Comparison of ENCODE assay signal across 8 cellular contexts in the genomic region with DNA sequence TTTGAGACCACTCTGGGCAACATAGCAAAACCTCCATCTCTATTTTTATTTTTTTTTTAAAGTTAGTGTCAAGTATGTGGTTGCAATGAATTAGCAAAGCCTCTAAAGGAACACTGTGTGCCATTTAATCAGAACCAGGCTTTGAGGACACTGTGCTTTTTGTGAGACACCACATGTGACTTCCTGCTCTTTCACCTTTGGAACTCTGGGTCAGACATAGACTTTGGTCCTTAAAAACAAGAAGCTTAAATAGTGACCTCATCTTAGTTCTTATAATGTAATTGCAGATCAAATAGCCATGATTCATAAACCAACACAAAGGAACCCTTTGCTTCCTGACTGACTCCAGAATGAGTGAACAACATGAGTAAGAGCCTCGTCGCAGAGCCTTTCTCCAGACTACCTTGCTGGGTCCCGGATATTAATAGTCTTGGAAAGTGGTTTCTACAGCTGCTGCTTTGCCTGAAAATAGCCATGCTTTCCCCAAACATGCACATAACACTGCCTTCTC.
A peak's percentile ranks its signal among the peaks of the same experiment; 100 is the strongest.
DNase-seq lines count a peak whose midpoint lies in the region; ATAC-seq, FAIRE-seq and TF ChIP-seq lines count a peak whose summit lies in the region.
"Not testable (repeated sequence)": the region's sequence is repeated elsewhere in the genome, so short reads cannot be mapped to it uniquely, and the experiment has no call there.

No MANE protein-coding gene starts in this region.

- CTCF ChIA-PET in AG04449 (lab: Yijun Ruan, JAX) = not testable (repeated sequence)

- H3K27me3 ChIP-seq in GM23248 (replicated peaks; ENCODE audit: insufficient read depth); gastroesophageal sphincter; mucosa of rectum (ENCODE audit: control insufficient read depth in 2 of 2, insufficient read depth in 2 of 2, low read length in 2 of 2); small intestine (ENCODE audit: control insufficient read depth in 2 of 2, insufficient read depth in 2 of 2, low read length in 2 of 2): not testable (repeated sequence)

- H3K79me2 ChIP-seq in GM23248 (ENCODE audit: insufficient read depth) = not testable (repeated sequence)

- peaks cover 35% of the 10 kb centered on the region for H3K4me1 ChIP-seq in GM23248 (ENCODE audit: insufficient read depth)
- H3K4me1 ChIP-seq in gastroesophageal sphincter; mucosa of rectum (ENCODE audit: control insufficient read depth in 2 of 2, insufficient read depth in 2 of 2, low read length in 2 of 2); small intestine (ENCODE audit: control insufficient read depth in 2 of 2, insufficient read depth in 1 of 2, low read depth in 1 of 2, low read length in 1 of 2): not testable (repeated sequence)

- TF ChIP-seq POLR2A in gastroesophageal sphincter (IDR thresholded peaks at IDR 0.05) = not testable (repeated sequence)

- not testable (repeated sequence) for TF ChIP-seq EP300 in gastroesophageal sphincter (IDR thresholded peaks at IDR 0.05)

- H3K9ac ChIP-seq in GM23248 (peak overlapping the region; percentile 31; the same call in 1 of the 2 replicates), mucosa of rectum (ENCODE audit: low read depth in 1 of 2, low read length in 2 of 2) (peak overlapping the region in 1 of 2 donors; percentile 35)

- in situ Hi-C loops in GM23248 (cut with MboI) = not testable (repeated sequence)

- H3K9me2 ChIP-seq in GM23248 (ENCODE audit: insufficient read depth) = not testable (repeated sequence)

- POLR2A ChIA-PET in AG04449 (lab: Yijun Ruan, JAX) = not testable (repeated sequence)

- H3K9me3 ChIP-seq in GM23248 (ENCODE audit: low read depth); gastroesophageal sphincter; mucosa of rectum (ENCODE audit: control insufficient read depth in 2 of 2, low read length in 2 of 2); small intestine (ENCODE audit: control insufficient read depth, low read depth): not testable (repeated sequence)

- TF ChIP-seq CTCF in AG04449 (IDR thresholded peaks at IDR 0.05; ENCODE audit: insufficient read depth, low read length, missing control alignments); coronary artery (IDR thresholded peaks at IDR 0.05); gastroesophageal sphincter (IDR thresholded peaks at IDR 0.05): not testable (repeated sequence)

- not testable (repeated sequence) for H3K4me3 ChIP-seq in AG04449 (ENCODE audit: low read depth, low read length); GM23248; coronary artery; gastroesophageal sphincter; mucosa of rectum (ENCODE audit: low read length in 2 of 2); small intestine (ENCODE audit: low read depth in 1 of 2, low read length in 2 of 2)

- H4K20me1 ChIP-seq in GM23248 (ENCODE audit: insufficient read depth) = not testable (repeated sequence)

- peaks cover 39% of the 10 kb centered on the region for H3K36me3 ChIP-seq in GM23248 (ENCODE audit: low read depth)
- not testable (repeated sequence) for H3K36me3 ChIP-seq in gastroesophageal sphincter; mucosa of rectum (ENCODE audit: control insufficient read depth in 2 of 2, insufficient read depth in 2 of 2, low read length in 2 of 2); small intestine (ENCODE audit: control insufficient read depth in 2 of 2, insufficient read depth in 2 of 2, low read length in 2 of 2)

- not testable (repeated sequence) for H2AFZ ChIP-seq in GM23248

- DNase-seq in AG04449 (ENCODE audit: low read depth, low spot score) (peak; percentile 83), GM23248 (peak; percentile 96), NCI-H226 (peak; percentile 69), small intestine (peak; percentile 88)
- DNase-seq in activated CD8-positive, alpha-beta memory T cell treated with anti-CD3 and anti-CD28 coated beads, Interleukin-2, amount 50 U/mL, for 48 hours = peak; percentile 8
- DNase-seq in coronary artery (ENCODE audit: low spot score) = not testable (repeated sequence)

- not testable (repeated sequence) for FAIRE-seq in small intestine (lab: Jason Lieb, UNC)

- peaks cover 63% of the 10 kb centered on the region for H3F3A ChIP-seq in GM23248 (ENCODE audit: insufficient read depth)

- not testable (repeated sequence) for H3K4me2 ChIP-seq in GM23248 (ENCODE audit: unreplicated experiment)

- ATAC-seq in gastroesophageal sphincter = not testable (repeated sequence)

- WGBS in GM23248 (ENCODE audit: low coverage in 1 of 2, low lambda C conversion rate in 2 of 2, missing lambda C conversion rate in 2 of 2), 2 experiments = 0 to 5% methylated on average over 3 of the region's 3 CpGs
- WGBS in gastroesophageal sphincter (ENCODE audit: low coverage in 1 of 2), 2 donors = 44 to 69% methylated on average over 3 of the region's 3 CpGs
- WGBS in small intestine, 3 donors = 6 to 41% (median 26%) methylated on average over 3 of the region's 3 CpGs

- peak overlapping the region; percentile 72 for H3K27ac ChIP-seq in GM23248
- H3K27ac ChIP-seq in coronary artery = peak overlapping the region; percentile 86 to 91
- peak overlapping the region in 3 of 4 donors; percentile 48 to 56 (median 52) for H3K27ac ChIP-seq in gastroesophageal sphincter
- H3K27ac ChIP-seq in mucosa of rectum (ENCODE audit: low read depth in 2 of 2, low read length in 2 of 2) = peak overlapping the region; percentile 29 to 78
- H3K27ac ChIP-seq in small intestine (ENCODE audit: low read depth in 1 of 2, low read length in 1 of 2) = peak overlapping the region; percentile 93
